In the genomic region with DNA sequence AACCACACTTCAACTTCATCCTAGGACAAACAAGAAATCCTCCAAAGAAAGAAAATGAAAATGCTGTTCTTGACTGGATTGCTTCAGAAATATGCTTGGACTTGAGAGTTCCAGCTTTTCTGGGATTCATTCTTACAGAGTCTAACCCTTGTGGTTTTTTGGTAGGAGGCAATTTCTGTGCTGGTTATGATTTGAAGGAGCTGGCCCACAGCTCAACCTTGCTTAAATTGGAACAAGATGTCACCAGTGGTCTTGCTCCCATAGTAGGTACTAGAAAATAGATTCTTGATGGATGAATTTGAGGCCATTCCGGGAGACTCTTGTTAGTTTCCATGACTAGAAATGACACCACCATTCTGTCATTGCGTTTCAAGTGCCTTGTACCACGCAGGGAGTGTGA, we compare ENCODE assay signal across 2 cellular contexts.
TF ChIP-seq lines count a peak whose summit lies in the region.

No MANE protein-coding gene starts in this region.

TF ChIP-seq in A549, 52 proteins besides CTCF, POLR2A, EP300 and RAD21 (continued from another document):
- no peak for TF ChIP-seq MAFK (IDR thresholded peaks at IDR 0.05; ENCODE audit: partially characterized antibody)
- TF ChIP-seq, protein P1, sequence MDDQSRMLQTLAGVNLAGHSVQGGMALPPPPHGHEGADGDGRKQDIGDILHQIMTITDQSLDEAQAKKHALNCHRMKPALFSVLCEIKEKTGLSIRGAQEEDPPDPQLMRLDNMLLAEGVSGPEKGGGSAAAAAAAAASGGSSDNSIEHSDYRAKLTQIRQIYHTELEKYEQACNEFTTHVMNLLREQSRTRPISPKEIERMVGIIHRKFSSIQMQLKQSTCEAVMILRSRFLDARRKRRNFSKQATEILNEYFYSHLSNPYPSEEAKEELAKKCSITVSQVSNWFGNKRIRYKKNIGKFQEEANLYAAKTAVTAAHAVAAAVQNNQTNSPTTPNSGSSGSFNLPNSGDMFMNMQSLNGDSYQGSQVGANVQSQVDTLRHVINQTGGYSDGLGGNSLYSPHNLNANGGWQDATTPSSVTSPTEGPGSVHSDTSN (IDR thresholded peaks at IDR 0.05), result no peak
- no peak for TF ChIP-seq ZNF302 (CRISPR knock-in tag; IDR thresholded peaks at IDR 0.05)
- TF ChIP-seq JUN (IDR thresholded peaks at IDR 0.05), result no peak
- no peak for TF ChIP-seq HEYL (CRISPR knock-in tag; IDR thresholded peaks at IDR 0.05)
- no peak for TF ChIP-seq TFCP2L1 (CRISPR knock-in tag; IDR thresholded peaks at IDR 0.05)
TF ChIP-seq in A549: peak in this region for 0.

TF ChIP-seq in HCT116, 20 proteins besides CTCF, POLR2A, EP300 and RAD21 (continued from another document):
- TF ChIP-seq, protein P2, sequence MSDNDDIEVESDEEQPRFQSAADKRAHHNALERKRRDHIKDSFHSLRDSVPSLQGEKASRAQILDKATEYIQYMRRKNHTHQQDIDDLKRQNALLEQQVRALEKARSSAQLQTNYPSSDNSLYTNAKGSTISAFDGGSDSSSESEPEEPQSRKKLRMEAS (IDR thresholded peaks at IDR 0.05), result no peak
- TF ChIP-seq JUND (IDR thresholded peaks at IDR 0.05) (no peak), SRF (IDR thresholded peaks at IDR 0.05; ENCODE audit: low read depth) (no peak)
